ENCODE assay signal across 19 cellular contexts in genomic region chr9:133430244-133430643, GRCh38. TPM values are rescaled to one million over a fixed set of nuclear protein-coding genes. Genes with fewer than 3 reads are reported as not detected.
DNase-seq lines count a peak whose midpoint lies in the region; ATAC-seq, FAIRE-seq and TF ChIP-seq lines count a peak whose summit lies in the region.
"Had no signal": no experiment of that assay in that cellular context is flagged by ENCODE, and none has a peak within 500 bp of the region (broad histone marks: within the 10 kb centered on the region; RNA-seq: fewer than 3 reads in every experiment).

No MANE protein-coding gene starts in this region.

- TF ChIP-seq RAD21 in GM12878 (IDR thresholded peaks at IDR 0.05; ENCODE audit: insufficient read depth, low read depth, low read length): no peak

- H3K4me3 ChIP-seq in CD8-positive, alpha-beta memory T cell (ENCODE audit: low read length): no peak overlapping the region
- H3K4me3 ChIP-seq in HUES64 (ENCODE audit: low read length) (peak overlapping the region; percentile 53), GM12878 (no peak overlapping the region), gastrocnemius medialis (no peak overlapping the region)
- H3K4me3 ChIP-seq: heart left ventricle, left lung had no signal

- no peak overlapping the region for H3K27ac ChIP-seq in CD8-positive, alpha-beta memory T cell (ENCODE audit: low read depth, low read length)
- H3K27ac ChIP-seq in HUES64 (ENCODE audit: low read depth, low read length) (no peak overlapping the region), GM12878 (ENCODE audit: control insufficient read depth, insufficient read depth) (no peak overlapping the region), gastrocnemius medialis (no peak overlapping the region)
- H3K27ac ChIP-seq: heart left ventricle, left lung, parathyroid adenoma had no signal

- H3K27me3 ChIP-seq in CD8-positive, alpha-beta memory T cell (ENCODE audit: insufficient read depth, low read length, poor library complexity, severe bottlenecking): peaks cover 15% of the 10 kb centered on the region
- H3K27me3 ChIP-seq in HUES64 (ENCODE audit: insufficient read depth, low read length): peaks cover 20% of the 10 kb centered on the region
- H3K27me3 ChIP-seq in GM12878 (replicated peaks in 1 of 2; ENCODE audit: control insufficient read depth in 2 of 2, insufficient read depth in 2 of 2, low read length in 1 of 2): no peaks in the 10 kb centered on the region; a peak in 1 of 4 replicates
- H3K27me3 ChIP-seq in gastrocnemius medialis: peaks cover 9 to 16% (median 10%) of the 10 kb centered on the region in 3 donors

- CTCF ChIA-PET in CD8-positive, alpha-beta memory T cell (lab: Charles Lee): no interaction called here
- CTCF ChIA-PET in GM12878 (lab: Yijun Ruan, JAX): interaction anchor here (0.7 to 1.0 kb wide), 2 partner anchors 9 to 15 kb away, joined by 3 to 5 read pairs; no protein-coding TSS in a partner anchor

- no peak for TF ChIP-seq EP300 in GM12878 (IDR thresholded peaks at IDR 0.05; ENCODE audit: borderline replicate concordance in 1 of 2, control insufficient read depth in 1 of 2, low read depth in 2 of 2, low read length in 2 of 2)

- peaks cover 4 to 13% (median 5%) of the 10 kb centered on the region in 3 donors for H3K4me1 Mint-ChIP-seq in CD8-positive, alpha-beta memory T cell
- no peaks in the 10 kb centered on the region for H3K4me1 Mint-ChIP-seq in neural crest cell
- H3K4me1 Mint-ChIP-seq: activated T-helper 17 cell treated with anti-CD3 and anti-CD28 coated beads, Interleukin-2, amount 50 U/mL, for 72 hours had no signal

- SMC1A ChIA-PET in GM12878 (lab: Charles Lee; ENCODE audit: uncharacterized antibody, unreplicated experiment): no interaction called here

- H3K9ac ChIP-seq in HUES64 (ENCODE audit: low read depth, low read length): no peak overlapping the region
- no peak overlapping the region for H3K9ac ChIP-seq in GM12878 (ENCODE audit: control insufficient read depth, insufficient read depth, low read length)
- H3K9ac ChIP-seq: parathyroid adenoma had no signal

- no peak for FAIRE-seq in GM12878 (lab: Jason Lieb, UNC)
- FAIRE-seq: G401.6, GM18507, HTR-8/SVneo had no signal

- TF ChIP-seq CTCF in GM12878 (IDR thresholded peaks at IDR 0.05 in 2 of 3, conservative IDR thresholded peaks at IDR 0.05 in 1 of 3; ENCODE audit: control insufficient read depth in 2 of 3, extremely low read depth in 1 of 3, insufficient read depth in 1 of 3, low read depth in 3 of 3, low read length in 3 of 3): no peak
- no peak for TF ChIP-seq CTCF in neural crest cell (conservative IDR thresholded peaks at IDR 0.05)
- no peak for TF ChIP-seq CTCF in gastrocnemius medialis (IDR thresholded peaks at IDR 0.05 in 4 of 5, conservative IDR thresholded peaks at IDR 0.05 in 1 of 5)

- TF ChIP-seq POLR2A in GM12878 (IDR thresholded peaks at IDR 0.05; ENCODE audit: low read depth, low read length) (no peak), gastrocnemius medialis (IDR thresholded peaks at IDR 0.05) (no peak)

- no peaks in the 10 kb centered on the region for H3K79me2 ChIP-seq in GM12878 (ENCODE audit: control insufficient read depth, insufficient read depth, low read length)
- H3K79me2 ChIP-seq: parathyroid adenoma had no signal

- peak overlapping the region in 1 of 8 donors; percentile 29 for H3K27ac Mint-ChIP-seq in CD8-positive, alpha-beta memory T cell
- H3K27ac Mint-ChIP-seq in neural crest cell (ENCODE audit: unreplicated experiment): no peak overlapping the region
- H3K27ac Mint-ChIP-seq: activated T-helper 17 cell treated with anti-CD3 and anti-CD28 coated beads, Interleukin-2, amount 50 U/mL, for 72 hours had no signal

- no peaks in the 10 kb centered on the region for H3K36me3 ChIP-seq in CD8-positive, alpha-beta memory T cell (ENCODE audit: insufficient read depth, low read length)
- 0 out of 2 replicates have a peak, but pooled peaks cover 4% of the 10 kb centered on the region for H3K36me3 ChIP-seq in HUES64 (ENCODE audit: insufficient read depth, low read length)
- no peaks in the 10 kb centered on the region for H3K36me3 ChIP-seq in GM12878 (ENCODE audit: control insufficient read depth in 2 of 2, insufficient read depth in 2 of 2, low read length in 1 of 2)
- H3K36me3 ChIP-seq in gastrocnemius medialis: no peaks in the 10 kb centered on the region
- H3K36me3 ChIP-seq: heart left ventricle, left lung had no signal

- RAD21 ChIA-PET in GM12878 (lab: Charles Lee; ENCODE audit: unreplicated experiment): no interaction called here

- no peaks in the 10 kb centered on the region for H3K9me3 Mint-ChIP-seq in CD8-positive, alpha-beta memory T cell
- H3K9me3 Mint-ChIP-seq in neural crest cell: no peaks in the 10 kb centered on the region
- H3K9me3 Mint-ChIP-seq: activated T-helper 17 cell treated with anti-CD3 and anti-CD28 coated beads, Interleukin-2, amount 50 U/mL, for 72 hours had no signal

- no peaks in the 10 kb centered on the region for H3K36me3 Mint-ChIP-seq in CD8-positive, alpha-beta memory T cell
- peaks cover 6% of the 10 kb centered on the region for H3K36me3 Mint-ChIP-seq in neural crest cell (ENCODE audit: low read depth)

- no peak overlapping the region for H2AFZ ChIP-seq in GM12878 (ENCODE audit: control insufficient read depth, low read depth, low read length)

- peaks cover 20 to 32% of the 10 kb centered on the region in 2 donors for H3K27me3 Mint-ChIP-seq in CD8-positive, alpha-beta memory T cell
- H3K27me3 Mint-ChIP-seq in neural crest cell (ENCODE audit: low read depth): peaks cover 40% of the 10 kb centered on the region

- in situ Hi-C loops in GM12878 (cut with MboI) (no loop called here), gastrocnemius medialis (cut with MboI; ENCODE audit: low sequenced_read_pairs in 4 of 4) (no loop called here)

- ATAC-seq in GM12878 (no peak), HG02852 (IDR thresholded peaks at IDR 0.05; ENCODE audit: unreplicated experiment) (no peak), gastrocnemius medialis (no peak)
- ATAC-seq: activated T-helper 17 cell treated with anti-CD3 and anti-CD28 coated beads, Interleukin-2, amount 50 U/mL, for 72 hours had no signal

- H4K20me1 ChIP-seq in GM12878 (ENCODE audit: control insufficient read depth, insufficient read depth): no peaks in the 10 kb centered on the region

- no peaks in the 10 kb centered on the region for H3K9me3 ChIP-seq in CD8-positive, alpha-beta memory T cell (ENCODE audit: low read length)
- H3K9me3 ChIP-seq in HUES64 (ENCODE audit: insufficient read depth, low read depth, low read length): 0 out of 2 replicates have a peak, but pooled peaks cover 2% of the 10 kb centered on the region
- no peaks in the 10 kb centered on the region; the same call in 2 of the 3 replicates for H3K9me3 ChIP-seq in GM12878 (replicated peaks; ENCODE audit: control insufficient read depth, insufficient read depth, low read length)
- H3K9me3 ChIP-seq in gastrocnemius medialis: no peaks in the 10 kb centered on the region
- H3K9me3 ChIP-seq: heart left ventricle, left lung had no signal

- no CpG with 5 or more reads among the region's 1 CpG for WGBS in HUES64
- 35% methylated on average over 1 of the region's 1 CpG for WGBS in GM12878 (ENCODE audit: insufficient coverage, insufficient replicate concordance, low lambda C conversion rate, missing lambda C conversion rate)

- DNase-seq in CD8-positive, alpha-beta memory T cell: no peak
- DNase-seq in GM12878 (ENCODE audit: low read depth, low spot score): no peak
- DNase-seq in neural crest cell (ENCODE audit: low read depth, low spot score): no peak
- no peak for DNase-seq in gastrocnemius medialis
- no peak for DNase-seq in iPS-NIHi11 (ENCODE audit: low spot score)
- DNase-seq: left lung; NCI-H1092 treated with DMSO at 0.1 percent for 48 hours; NCI-H1930; OCI-M1; stimulated activated naive CD4-positive, alpha-beta T cell treated with Interleukin-2 at 50 U/mL for 16 hours; T-helper 9 cell had no signal

- POLR2A ChIA-PET in CD8-positive, alpha-beta memory T cell (lab: Charles Lee): no interaction called here
- POLR2A ChIA-PET in GM12878 (lab: Charles Lee): interaction anchor here (0.7 kb wide), 2 partner anchors 13 to 33 kb away, joined by 3 to 4 read pairs; no protein-coding TSS in a partner anchor

- intact Hi-C loops in GM12878 (cut with micrococcal nuclease; ENCODE audit: unreplicated experiment) (no loop called here), gastrocnemius medialis (cut with DNase I; ENCODE audit: low total_unique reads) (no loop called here)

- H3K4me2 ChIP-seq in GM12878 (ENCODE audit: control insufficient read depth, insufficient read depth): no peak overlapping the region

- peak overlapping the region in 4 of 7 donors; percentile 4 to 46 (median 38) for H3K4me3 Mint-ChIP-seq in CD8-positive, alpha-beta memory T cell
- H3K4me3 Mint-ChIP-seq in neural crest cell: peak overlapping the region; percentile 22
- H3K4me3 Mint-ChIP-seq: activated T-helper 17 cell treated with anti-CD3 and anti-CD28 coated beads, Interleukin-2, amount 50 U/mL, for 72 hours had no signal

- BruUV-seq in GM12878 (replicated peaks; lab: Mats Ljungman, UMichigan): no TSS peak

- no peaks in the 10 kb centered on the region for H3K4me1 ChIP-seq in CD8-positive, alpha-beta memory T cell (ENCODE audit: insufficient read depth, low read length)
- H3K4me1 ChIP-seq in HUES64 (ENCODE audit: insufficient read depth, low read length): no peaks in the 10 kb centered on the region
- H3K4me1 ChIP-seq in GM12878 (ENCODE audit: control insufficient read depth, insufficient read depth, low read length): no peaks in the 10 kb centered on the region
- H3K4me1 ChIP-seq in gastrocnemius medialis: peaks cover 5 to 10% of the 10 kb centered on the region in 2 donors
- H3K4me1 ChIP-seq: parathyroid adenoma had no signal

RNA-seq across cellular contexts. Expression of gene ADAMTS13, which starts 8.1 kb away (rescaled TPM):
- total RNA-seq in CD8-positive, alpha-beta memory T cell: 1 to 10 TPM; 1.0 to 1.1 TPM
- polyA plus RNA-seq in CD8-positive, alpha-beta memory T cell: 0.32 TPM
- polyA plus RNA-seq in HUES64 (2013, experiment 1 of 2): 2.3 TPM
- 4.4 TPM for polyA plus RNA-seq in HUES64 (2013, experiment 2 of 2)
- 3.1 and 3.2 TPM in 2 replicates for total RNA-seq in GM12878 (2013; cell fraction: nucleolus; rRNA removed)
- 0.28 and 0.33 TPM in 2 replicates for total RNA-seq in GM12878 (2014; rRNA removed)
- total RNA-seq in GM12878 (2014; rRNA removed; fragmentation: Illumina TruSeq; extraction: Trizol): 0.18 and 0.28 TPM in 2 replicates
- 1.2 and 2.0 TPM in 2 replicates for total RNA-seq in GM12878 (2021)
- 1.1 TPM for polyA plus RNA-seq in GM12878 (2011; ENCODE audit: low read depth)
- polyA plus RNA-seq in GM12878 (2011; rRNA removed): 0.82 and 1.7 TPM in 2 replicates
- polyA plus RNA-seq in GM12878 (2011; cell fraction: cytosol; rRNA removed): 1.3 and 2.1 TPM in 2 replicates
- 14.0 and 17.9 TPM in 2 replicates for polyA plus RNA-seq in GM12878 (2011; cell fraction: nucleus; rRNA removed)
- 2.4 and 2.6 TPM in 2 replicates for polyA plus RNA-seq in GM12878 (2012)
- polyA plus RNA-seq in GM12878 (2014; fragmentation: Illumina TruSeq; extraction: Trizol): 0.22 and 0.28 TPM in 2 replicates
- polyA plus RNA-seq in GM12878 (2014; fragmentation: Nextera tagmentation; extraction: Ambion mirVana): under 1 TPM; 0.08 to 0.15 TPM
- polyA plus RNA-seq in GM12878 (2014; rRNA removed): 1.2 and 2.4 TPM in 2 replicates
- under 1 TPM; 0.28 to 0.37 TPM for polyA plus RNA-seq in GM12878 (2016; fragmentation: Nextera tagmentation; extraction: Ambion mirVana)
- 0.88 and 1.5 TPM in 2 replicates for polyA minus RNA-seq in GM12878 (2011; rRNA and poly(A)+ RNA removed)
- 0.40 and 0.83 TPM in 2 replicates for polyA minus RNA-seq in GM12878 (2011; cell fraction: cytosol; rRNA and poly(A)+ RNA removed)
- polyA minus RNA-seq in GM12878 (2011; cell fraction: nucleus; rRNA and poly(A)+ RNA removed): 1.8 and 1.9 TPM in 2 replicates
- 5.8 and 6.0 TPM in 2 replicates for total RNA-seq in neural crest cell
- 1 to 10 TPM; 1.0 to 2.2 (median 1.4) TPM for total RNA-seq in gastrocnemius medialis

RNA-seq across cellular contexts. Expression of gene REXO4, which starts 12.4 kb away (rescaled TPM):
- total RNA-seq in CD8-positive, alpha-beta memory T cell: 10 to 100 TPM; 52.4 to 56.4 TPM
- polyA plus RNA-seq in CD8-positive, alpha-beta memory T cell: 25.8 TPM
- 27.1 TPM for polyA plus RNA-seq in HUES64 (2013, experiment 1 of 2)
- polyA plus RNA-seq in HUES64 (2013, experiment 2 of 2): 23.2 TPM
- total RNA-seq in GM12878 (2013; cell fraction: nucleolus; rRNA removed): 28.7 and 29.1 TPM in 2 replicates
- total RNA-seq in GM12878 (2014; rRNA removed): 31.5 and 33.3 TPM in 2 replicates
- total RNA-seq in GM12878 (2014; rRNA removed; fragmentation: Illumina TruSeq; extraction: Trizol): 16.5 and 20.9 TPM in 2 replicates
- total RNA-seq in GM12878 (2021): 42.1 and 43.9 TPM in 2 replicates
- polyA plus RNA-seq in GM12878 (2011; ENCODE audit: low read depth): 12.9 TPM
- 23.8 and 27.7 TPM in 2 replicates for polyA plus RNA-seq in GM12878 (2011; rRNA removed)
- 30.9 and 39.6 TPM in 2 replicates for polyA plus RNA-seq in GM12878 (2011; cell fraction: cytosol; rRNA removed)
- 23.1 and 30.9 TPM in 2 replicates for polyA plus RNA-seq in GM12878 (2011; cell fraction: nucleus; rRNA removed)
- 22.7 and 26.6 TPM in 2 replicates for polyA plus RNA-seq in GM12878 (2012)
- polyA plus RNA-seq in GM12878 (2014; fragmentation: Illumina TruSeq; extraction: Trizol): 16.4 and 24.8 TPM in 2 replicates
- 1 to 10 TPM; 2.7 to 8.4 TPM for polyA plus RNA-seq in GM12878 (2014; fragmentation: Nextera tagmentation; extraction: Ambion mirVana)
- 37.9 and 39.6 TPM in 2 replicates for polyA plus RNA-seq in GM12878 (2014; rRNA removed)
- polyA plus RNA-seq in GM12878 (2016; fragmentation: Nextera tagmentation; extraction: Ambion mirVana): 10 to 100 TPM; 34.0 to 38.9 TPM
- polyA minus RNA-seq in GM12878 (2011; rRNA and poly(A)+ RNA removed): 18.3 and 28.3 TPM in 2 replicates
- 12.6 and 13.8 TPM in 2 replicates for polyA minus RNA-seq in GM12878 (2011; cell fraction: cytosol; rRNA and poly(A)+ RNA removed)
- 8.9 and 15.5 TPM in 2 replicates for polyA minus RNA-seq in GM12878 (2011; cell fraction: nucleus; rRNA and poly(A)+ RNA removed)
- total RNA-seq in neural crest cell: 34.0 and 35.4 TPM in 2 replicates
- 10 to 100 TPM; 26.1 to 42.5 (median 34.6) TPM for total RNA-seq in gastrocnemius medialis

RNA-seq across cellular contexts. Expression of gene CACFD1, which starts 29.5 kb away (rescaled TPM):
- 1 to 10 TPM; 1.3 to 2.5 TPM for total RNA-seq in CD8-positive, alpha-beta memory T cell
- polyA plus RNA-seq in CD8-positive, alpha-beta memory T cell: 2.6 TPM
- 12.7 TPM for polyA plus RNA-seq in HUES64 (2013, experiment 1 of 2)
- 13.3 TPM for polyA plus RNA-seq in HUES64 (2013, experiment 2 of 2)
- total RNA-seq in GM12878 (2013; cell fraction: nucleolus; rRNA removed): 8.8 and 9.0 TPM in 2 replicates
- total RNA-seq in GM12878 (2014; rRNA removed): 1.6 and 2.3 TPM in 2 replicates
- total RNA-seq in GM12878 (2014; rRNA removed; fragmentation: Illumina TruSeq; extraction: Trizol): 0.45 and 0.64 TPM in 2 replicates
- 2.7 and 4.0 TPM in 2 replicates for total RNA-seq in GM12878 (2021)
- polyA plus RNA-seq in GM12878 (2011; ENCODE audit: low read depth): 0.87 TPM
- polyA plus RNA-seq in GM12878 (2011; rRNA removed): 2.7 and 5.8 TPM in 2 replicates
- polyA plus RNA-seq in GM12878 (2011; cell fraction: cytosol; rRNA removed): 5.2 and 7.4 TPM in 2 replicates
- 11.7 and 14.1 TPM in 2 replicates for polyA plus RNA-seq in GM12878 (2011; cell fraction: nucleus; rRNA removed)
- 2.4 and 2.6 TPM in 2 replicates for polyA plus RNA-seq in GM12878 (2012)
- polyA plus RNA-seq in GM12878 (2014; fragmentation: Illumina TruSeq; extraction: Trizol): 0.14 and 0.35 TPM in 2 replicates
- under 1 TPM in 1 of 2 experiments, not detected in 1; 0.09 TPM for polyA plus RNA-seq in GM12878 (2014; fragmentation: Nextera tagmentation; extraction: Ambion mirVana)
- 1.4 and 3.6 TPM in 2 replicates for polyA plus RNA-seq in GM12878 (2014; rRNA removed)
- 1 to 10 TPM in 1 of 2 experiments, under 1 TPM in 1; 0.98 to 1.4 TPM for polyA plus RNA-seq in GM12878 (2016; fragmentation: Nextera tagmentation; extraction: Ambion mirVana)
- polyA minus RNA-seq in GM12878 (2011; rRNA and poly(A)+ RNA removed): 5.6 and 10.7 TPM in 2 replicates
- polyA minus RNA-seq in GM12878 (2011; cell fraction: cytosol; rRNA and poly(A)+ RNA removed): 3.0 and 4.4 TPM in 2 replicates
- polyA minus RNA-seq in GM12878 (2011; cell fraction: nucleus; rRNA and poly(A)+ RNA removed): 11.6 and 16.0 TPM in 2 replicates
- 42.6 and 45.8 TPM in 2 replicates for total RNA-seq in neural crest cell
- total RNA-seq in gastrocnemius medialis: 10 to 100 TPM in 2 of 4 donors, 1 to 10 TPM in 2; 7.0 to 28.3 (median 10.1) TPM

RNA-seq across cellular contexts. Expression of gene SLC2A6, which starts 48.7 kb away (rescaled TPM):
- total RNA-seq in CD8-positive, alpha-beta memory T cell: 10 to 100 TPM; 15.5 to 16.3 TPM
- 4.0 TPM for polyA plus RNA-seq in CD8-positive, alpha-beta memory T cell
- polyA plus RNA-seq in HUES64 (2013, experiment 1 of 2): 15.8 TPM
- 13.8 TPM for polyA plus RNA-seq in HUES64 (2013, experiment 2 of 2)
- 74.1 and 77.8 TPM in 2 replicates for total RNA-seq in GM12878 (2013; cell fraction: nucleolus; rRNA removed)
- 30.4 and 32.4 TPM in 2 replicates for total RNA-seq in GM12878 (2014; rRNA removed)
- total RNA-seq in GM12878 (2014; rRNA removed; fragmentation: Illumina TruSeq; extraction: Trizol): 8.3 and 9.4 TPM in 2 replicates
- 34.1 and 36.4 TPM in 2 replicates for total RNA-seq in GM12878 (2021)
- 4.8 TPM for polyA plus RNA-seq in GM12878 (2011; ENCODE audit: low read depth)
- 4.3 and 11.7 TPM in 2 replicates for polyA plus RNA-seq in GM12878 (2011; rRNA removed)
- polyA plus RNA-seq in GM12878 (2011; cell fraction: cytosol; rRNA removed): 15.7 and 29.5 TPM in 2 replicates
- 26.2 and 33.5 TPM in 2 replicates for polyA plus RNA-seq in GM12878 (2011; cell fraction: nucleus; rRNA removed)
- polyA plus RNA-seq in GM12878 (2012): 15.2 and 16.5 TPM in 2 replicates
- polyA plus RNA-seq in GM12878 (2014; fragmentation: Illumina TruSeq; extraction: Trizol): 4.3 and 6.6 TPM in 2 replicates
- 1 to 10 TPM; 1.1 to 6.1 TPM for polyA plus RNA-seq in GM12878 (2014; fragmentation: Nextera tagmentation; extraction: Ambion mirVana)
- 37.9 and 44.7 TPM in 2 replicates for polyA plus RNA-seq in GM12878 (2014; rRNA removed)
- 10 to 100 TPM; 24.8 to 28.0 TPM for polyA plus RNA-seq in GM12878 (2016; fragmentation: Nextera tagmentation; extraction: Ambion mirVana)
- 11.8 and 29.6 TPM in 2 replicates for polyA minus RNA-seq in GM12878 (2011; rRNA and poly(A)+ RNA removed)
- 13.6 and 14.0 TPM in 2 replicates for polyA minus RNA-seq in GM12878 (2011; cell fraction: cytosol; rRNA and poly(A)+ RNA removed)
- 38.4 and 46.0 TPM in 2 replicates for polyA minus RNA-seq in GM12878 (2011; cell fraction: nucleus; rRNA and poly(A)+ RNA removed)
- total RNA-seq in neural crest cell: 29.0 and 30.9 TPM in 2 replicates
- 1 to 10 TPM in 2 of 4 donors, under 1 TPM in 2; 0.41 to 2.4 (median 1.4) TPM for total RNA-seq in gastrocnemius medialis

RNA-seq across cellular contexts. Expression of gene STKLD1, which starts 54.1 kb away (rescaled TPM):
- under 1 TPM; 0.24 to 0.91 TPM for total RNA-seq in CD8-positive, alpha-beta memory T cell
- 0.75 TPM for polyA plus RNA-seq in CD8-positive, alpha-beta memory T cell
- polyA plus RNA-seq in HUES64 (2013, experiment 1 of 2): not detected
- polyA plus RNA-seq in HUES64 (2013, experiment 2 of 2): 0.51 TPM
- 0.63 and 1.5 TPM in 2 replicates for total RNA-seq in GM12878 (2013; cell fraction: nucleolus; rRNA removed)
- 0.40 and 0.44 TPM in 2 replicates for total RNA-seq in GM12878 (2014; rRNA removed)
- total RNA-seq in GM12878 (2014; rRNA removed; fragmentation: Illumina TruSeq; extraction: Trizol): 0.23 TPM in 1 of 2 replicates, not detected in the other
- total RNA-seq in GM12878 (2021): 0.35 TPM in 1 of 2 replicates, not detected in the other
- 0.25 TPM for polyA plus RNA-seq in GM12878 (2011; ENCODE audit: low read depth)
- 0.34 and 0.48 TPM in 2 replicates for polyA plus RNA-seq in GM12878 (2011; rRNA removed)
- 0.22 and 0.28 TPM in 2 replicates for polyA plus RNA-seq in GM12878 (2011; cell fraction: cytosol; rRNA removed)
- polyA plus RNA-seq in GM12878 (2011; cell fraction: nucleus; rRNA removed): 0.39 and 0.69 TPM in 2 replicates
- polyA plus RNA-seq in GM12878 (2012): 0.58 and 0.70 TPM in 2 replicates
- 0.40 TPM in 1 of 2 replicates, not detected in the other for polyA plus RNA-seq in GM12878 (2014; fragmentation: Illumina TruSeq; extraction: Trizol)
- under 1 TPM in 1 of 2 experiments, not detected in 1; 0.24 TPM for polyA plus RNA-seq in GM12878 (2014; fragmentation: Nextera tagmentation; extraction: Ambion mirVana)
- 0.37 TPM in 1 of 2 replicates, not detected in the other for polyA plus RNA-seq in GM12878 (2014; rRNA removed)
- polyA plus RNA-seq in GM12878 (2016; fragmentation: Nextera tagmentation; extraction: Ambion mirVana): under 1 TPM; 0.07 to 0.13 TPM
- 0.44 TPM in 1 of 2 replicates, not detected in the other for polyA minus RNA-seq in GM12878 (2011; rRNA and poly(A)+ RNA removed)
- polyA minus RNA-seq in GM12878 (2011; cell fraction: cytosol; rRNA and poly(A)+ RNA removed): not detected in 2 replicates
- polyA minus RNA-seq in GM12878 (2011; cell fraction: nucleus; rRNA and poly(A)+ RNA removed): not detected in 2 replicates
- total RNA-seq in neural crest cell: 2.8 and 2.9 TPM in 2 replicates
- total RNA-seq in gastrocnemius medialis: 1 to 10 TPM in 2 of 4 donors, under 1 TPM in 1, not detected in 1; 0.35 to 1.4 (median 1.1) TPM
